9 cellular contexts compared by ENCODE assay signal in the genomic region with DNA sequence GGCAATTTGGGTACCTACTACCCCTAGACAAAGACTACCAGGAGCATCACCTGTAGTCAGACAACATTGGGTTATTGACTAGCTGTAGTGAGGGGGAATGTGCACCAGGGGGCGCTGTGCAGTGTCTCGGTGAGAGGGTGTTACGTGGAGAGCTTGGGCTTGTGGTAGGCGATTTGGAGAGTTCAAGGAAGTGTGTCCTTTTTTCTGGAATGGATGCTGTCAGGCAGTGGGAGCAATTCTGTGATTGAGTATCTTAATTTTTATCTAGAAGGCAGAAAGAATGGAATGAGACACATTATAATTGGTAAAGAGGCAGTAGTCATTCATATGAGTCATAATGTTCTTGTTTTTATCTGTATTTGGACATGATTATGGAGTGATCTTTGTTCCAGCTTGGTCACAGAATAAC.
DNase-seq lines count a peak whose midpoint lies in the region; ATAC-seq and TF ChIP-seq lines count a peak whose summit lies in the region.
"Had no signal": no experiment of that assay in that cellular context is flagged by ENCODE, and none has a peak within 500 bp of the region (broad histone marks: within the 10 kb centered on the region; RNA-seq: fewer than 3 reads in every experiment).

No MANE protein-coding gene starts in this region.

- H3K27me3 ChIP-seq in RWPE2 (ENCODE audit: insufficient read depth, poor library complexity, severe bottlenecking), result no peaks in the 10 kb centered on the region
- H3K27me3 ChIP-seq in body of pancreas, result no peaks in the 10 kb centered on the region
- H3K27me3 ChIP-seq in right lobe of liver, result no peaks in the 10 kb centered on the region
- no peaks in the 10 kb centered on the region for H3K27me3 ChIP-seq in tibial nerve

- no peak for TF ChIP-seq EP300 in tibial nerve (IDR thresholded peaks at IDR 0.05)

- 5 to 6% methylated on average over 4 of the region's 4 CpGs for WGBS in body of pancreas, 2 donors
- 6% methylated on average over 4 of the region's 4 CpGs for WGBS in right lobe of liver (ENCODE audit: insufficient coverage, low coverage, low lambda C conversion rate, missing lambda C conversion rate)
- WGBS in tibial nerve, 2 donors, result 12 to 17% methylated on average over 4 of the region's 4 CpGs

- ATAC-seq in HG03060 (IDR thresholded peaks at IDR 0.05; ENCODE audit: low read depth, unreplicated experiment) (peak; percentile 87), RWPE2 (ENCODE audit: low read depth) (peak; percentile 65), body of pancreas (peak; percentile 68), right lobe of liver (peak; percentile 58 to 69 (median 68))

- no peak for TF ChIP-seq POLR2A in body of pancreas (IDR thresholded peaks at IDR 0.05)
- TF ChIP-seq POLR2A in right lobe of liver (IDR thresholded peaks at IDR 0.05), result no peak
- no peak for TF ChIP-seq POLR2A in tibial nerve (IDR thresholded peaks at IDR 0.05)

- H3K36me3 ChIP-seq in RWPE2 (ENCODE audit: low read depth) (no peaks in the 10 kb centered on the region), body of pancreas (replicated peaks in 1 of 2; ENCODE audit: insufficient read depth in 1 of 2, low read depth in 2 of 2) (no peaks in the 10 kb centered on the region), right lobe of liver (no peaks in the 10 kb centered on the region), tibial nerve (no peaks in the 10 kb centered on the region)

- H3K4me3 ChIP-seq in GM12875 (ENCODE audit: low read depth, low read length) (no peak overlapping the region), RWPE2 (ENCODE audit: severe bottlenecking) (no peak overlapping the region), body of pancreas (no peak overlapping the region), right lobe of liver (no peak overlapping the region), tibial nerve (no peak overlapping the region)
- H3K4me3 ChIP-seq: lung had no signal

- no peaks in the 10 kb centered on the region for H3K4me1 ChIP-seq in RWPE2 (ENCODE audit: insufficient read depth, poor library complexity, severe bottlenecking)
- H3K4me1 ChIP-seq in body of pancreas, result peaks cover 5% of the 10 kb centered on the region
- H3K4me1 ChIP-seq in right lobe of liver, result no peaks in the 10 kb centered on the region
- H3K4me1 ChIP-seq in tibial nerve, result no peaks in the 10 kb centered on the region

- TF ChIP-seq CTCF in GM12875 (IDR thresholded peaks at IDR 0.05; ENCODE audit: borderline replicate concordance, insufficient read depth, low read depth, low read length) (peak; percentile 83), RWPE2 (IDR thresholded peaks at IDR 0.05; ENCODE audit: poor library complexity, severe bottlenecking) (peak; percentile 85), body of pancreas (IDR thresholded peaks at IDR 0.05) (peak; percentile 36 to 74 (median 64)), right lobe of liver (IDR thresholded peaks at IDR 0.05) (peak; percentile 37 to 57 (median 42)), tibial nerve (IDR thresholded peaks at IDR 0.05) (peak in 4 of 5 experiments; percentile 13 to 37 (median 25))

- DNase-seq in AG08395 (ENCODE audit: low spot score), result peak; percentile 70
- DNase-seq in RWPE2 (ENCODE audit: low spot score), result no peak
- DNase-seq in body of pancreas, result peak; percentile 14 to 65 (median 37)
- DNase-seq in right lobe of liver, result peak in 2 of 3 donors; percentile 30 to 50
- peak; percentile 14 to 16 for DNase-seq in tibial nerve (ENCODE audit: low spot score in 2 of 2)
- DNase-seq in NCI-H1048 (lab: John Stamatoyannopoulos, UW), result no peak

- no peaks in the 10 kb centered on the region for H3K9me3 ChIP-seq in RWPE2 (ENCODE audit: severe bottlenecking)
- no peaks in the 10 kb centered on the region for H3K9me3 ChIP-seq in body of pancreas
- H3K9me3 ChIP-seq in right lobe of liver, result no peaks in the 10 kb centered on the region
- no peaks in the 10 kb centered on the region for H3K9me3 ChIP-seq in tibial nerve

- no peak overlapping the region for H3K27ac ChIP-seq in RWPE2 (ENCODE audit: poor library complexity, severe bottlenecking)
- no peak overlapping the region for H3K27ac ChIP-seq in body of pancreas
- no peak overlapping the region for H3K27ac ChIP-seq in right lobe of liver
- H3K27ac ChIP-seq in tibial nerve, result no peak overlapping the region

- intact Hi-C loops in body of pancreas (cut with DNase I) (no loop called here), right lobe of liver (cut with DNase I) (no loop called here)

Comparison
In these comparisons a context has a peak if more than half of its experiments do, and no peak if none do; other contexts are left out.
1. DNase-seq: peak in AG08395 (single experiment), body of pancreas (4 of 4), right lobe of liver (2 of 3) and tibial nerve (2 of 2); none in RWPE2 (single experiment) and NCI-H1048 (single experiment).
2. CTCF ChIP-seq: peak in every context shown above with its lines; median percentile 85 in RWPE2; 83 in GM12875; 64 in body of pancreas; 42 in right lobe of liver; 25 in tibial nerve.
3. Peak in every context shown above with its lines, with median percentiles within 50 percentile points of each other: ATAC-seq.